In the genomic region with DNA sequence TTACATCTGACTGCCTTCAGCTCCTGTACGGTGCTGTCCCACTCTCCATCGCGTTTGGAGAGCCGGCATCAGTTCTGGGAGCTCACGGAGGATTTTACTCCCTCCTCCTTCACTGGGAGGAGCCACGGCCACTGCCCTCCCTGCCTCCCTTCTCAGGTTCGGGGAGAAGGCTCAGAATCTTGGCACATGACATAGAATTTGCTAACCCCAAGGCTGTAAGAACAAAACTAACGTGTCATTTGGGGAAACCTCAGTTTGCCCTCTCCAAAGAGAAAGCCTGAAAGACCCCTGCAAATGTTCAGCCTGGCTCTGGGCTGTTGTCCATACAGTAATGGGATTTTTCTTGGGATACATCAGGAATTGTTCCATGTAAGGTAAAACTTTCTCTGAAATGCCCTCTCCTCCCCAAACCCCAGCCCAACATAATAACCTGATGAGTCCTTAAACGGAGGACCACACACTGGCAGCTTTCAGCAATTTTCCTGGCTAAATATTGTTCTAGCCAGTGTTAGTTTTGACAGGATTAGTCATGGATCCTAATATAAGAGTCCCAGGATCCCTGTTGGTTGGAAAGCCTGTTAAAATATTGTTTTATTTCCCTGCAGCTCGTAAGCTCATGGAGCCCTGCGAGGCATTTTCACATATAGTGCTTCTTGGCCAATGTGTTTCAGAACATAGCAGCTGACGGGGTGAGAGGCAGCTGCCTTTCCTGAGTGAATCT, we compare ENCODE assay signal across 1 cellular context.
TF ChIP-seq lines count a peak whose summit lies in the region.

No MANE protein-coding gene starts in this region.

TF ChIP-seq in A549, 52 proteins besides CTCF, POLR2A, EP300 and RAD21 (continued from another document):
- TF ChIP-seq HOXB13 (CRISPR knock-in tag; IDR thresholded peaks at IDR 0.05; ENCODE audit: low read depth), result no peak
- TF ChIP-seq, protein P1, sequence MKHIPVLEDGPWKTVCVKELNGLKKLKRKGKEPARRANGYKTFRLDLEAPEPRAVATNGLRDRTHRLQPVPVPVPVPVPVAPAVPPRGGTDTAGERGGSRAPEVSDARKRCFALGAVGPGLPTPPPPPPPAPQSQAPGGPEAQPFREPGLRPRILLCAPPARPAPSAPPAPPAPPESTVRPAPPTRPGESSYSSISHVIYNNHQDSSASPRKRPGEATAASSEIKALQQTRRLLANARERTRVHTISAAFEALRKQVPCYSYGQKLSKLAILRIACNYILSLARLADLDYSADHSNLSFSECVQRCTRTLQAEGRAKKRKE (CRISPR knock-in tag; IDR thresholded peaks at IDR 0.05; ENCODE audit: low read depth), result no peak
- TF ChIP-seq EHMT2 (IDR thresholded peaks at IDR 0.05; ENCODE audit: low read depth), result no peak
- TF ChIP-seq ZSCAN20 (CRISPR knock-in tag; IDR thresholded peaks at IDR 0.05), result no peak
- TF ChIP-seq, protein P2, sequence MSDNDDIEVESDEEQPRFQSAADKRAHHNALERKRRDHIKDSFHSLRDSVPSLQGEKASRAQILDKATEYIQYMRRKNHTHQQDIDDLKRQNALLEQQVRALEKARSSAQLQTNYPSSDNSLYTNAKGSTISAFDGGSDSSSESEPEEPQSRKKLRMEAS (IDR thresholded peaks at IDR 0.05), result no peak
- TF ChIP-seq ELK1 (IDR thresholded peaks at IDR 0.05; ENCODE audit: low read depth, low read length), result no peak
- no peak for TF ChIP-seq TFCP2L1 (CRISPR knock-in tag; IDR thresholded peaks at IDR 0.05)
